19 cellular contexts compared by ENCODE assay signal in genomic region chr12:97267803-97268202, GRCh38.
"Had no signal": no experiment of that assay in that cellular context is flagged by ENCODE, and none has a peak within 500 bp of the region (broad histone marks: within the 10 kb centered on the region; RNA-seq: fewer than 3 reads in every experiment).

No MANE protein-coding gene starts in this region.

- H3K9me3 Mint-ChIP-seq: activated T-helper 1 cell treated with anti-CD3 and anti-CD28 coated beads, Interleukin-12 subunit alpha, Interleukin-12 subunit beta, Interleukin-2, Interleukin-4 antibody, amounts not matched to agents 30 ng/mL and 10 ng/mL and 1 ng/mL, durations not matched to agents 14 hours and 24 hours and 36 hours had no signal

- H3K36me3 Mint-ChIP-seq: activated CD4-positive, alpha-beta memory T cell treated with anti-CD3 and anti-CD28 coated beads for 36 hours; activated naive CD4-positive, alpha-beta T cell treated with anti-CD3 and anti-CD28 coated beads, Interleukin-2, amount 50 U/mL, for 72 hours; stimulated activated naive B cell treated with anti-CD40 and anti-IgM and Interleukin-4, amounts not matched to agents 10 μg/mL and 1 μg/mL and 100 μg/mL, for 72 hours had no signal

- H3K27ac Mint-ChIP-seq: activated B cell treated with CpG ODN at 0.5 μM for 24 hours; activated CD4-positive, alpha-beta memory T cell treated with anti-CD3 and anti-CD28 coated beads for 36 hours; activated naive CD4-positive, alpha-beta T cell treated with anti-CD3 and anti-CD28 coated beads, Interleukin-2, amount 50 U/mL, for 72 hours; activated T-helper 1 cell treated with anti-CD3 and anti-CD28 coated beads, Interleukin-12 subunit alpha, Interleukin-12 subunit beta, Interleukin-2, Interleukin-4 antibody, amounts not matched to agents 30 ng/mL and 10 ng/mL and 1 ng/mL, durations not matched to agents 14 hours and 24 hours and 36 hours; naive B cell; stimulated activated naive B cell treated with anti-CD40 and anti-IgM and Interleukin-4, amounts not matched to agents 10 μg/mL and 1 μg/mL and 100 μg/mL, for 72 hours had no signal

- H3K4me3 Mint-ChIP-seq: activated B cell treated with CpG ODN at 0.5 μM for 24 hours; activated CD4-positive, alpha-beta memory T cell treated with anti-CD3 and anti-CD28 coated beads for 36 hours; activated T-helper 1 cell treated with anti-CD3 and anti-CD28 coated beads, Interleukin-12 subunit alpha, Interleukin-12 subunit beta, Interleukin-2, Interleukin-4 antibody, amounts not matched to agents 30 ng/mL and 10 ng/mL and 1 ng/mL, durations not matched to agents 14 hours and 24 hours and 36 hours; naive B cell; stimulated activated naive B cell treated with anti-CD40 and anti-IgM and Interleukin-4, amounts not matched to agents 10 μg/mL and 1 μg/mL and 100 μg/mL, for 72 hours had no signal

- H3K4me3 ChIP-seq: adrenal gland, esophagus muscularis mucosa, gastroesophageal sphincter, heart left ventricle, pancreas, sigmoid colon, spleen, thoracic aorta had no signal

- H3K27me3 ChIP-seq: adrenal gland, esophagus muscularis mucosa, gastroesophageal sphincter, pancreas, sigmoid colon had no signal

- H3K36me3 ChIP-seq: adrenal gland, esophagus muscularis mucosa, gastroesophageal sphincter, heart left ventricle, pancreas, sigmoid colon, spleen, thoracic aorta had no signal

- H3K4me1 Mint-ChIP-seq: stimulated activated naive B cell treated with anti-CD40 and anti-IgM and Interleukin-4, amounts not matched to agents 10 μg/mL and 1 μg/mL and 100 μg/mL, for 72 hours had no signal

- H3K4me1 ChIP-seq: adrenal gland, esophagus muscularis mucosa, gastroesophageal sphincter, heart left ventricle, pancreas, sigmoid colon, spleen had no signal

- DNase-seq: activated B cell treated with CpG ODN at 0.5 μM for 24 hours; activated CD4-positive, alpha-beta memory T cell treated with anti-CD3 and anti-CD28 coated beads for 36 hours; activated CD4-positive, alpha-beta T cell treated with anti-CD3 and anti-CD28 coated beads for 4 hours; activated gamma-delta T cell treated with Interleukin-2 at 50 U/mL for 16 hours; activated T-cell treated with anti-CD3 and anti-CD28 coated beads for 4 hours; adrenal gland; effector CD8-positive, alpha-beta T cell; heart left ventricle; mammary epithelial cell; naive B cell; pancreas; sigmoid colon; spleen; stimulated activated naive B cell treated with anti-CD40 and anti-IgM and Interleukin-4, amounts not matched to agents 10 μg/mL and 1 μg/mL and 100 μg/mL, for 72 hours had no signal

- H3K27ac ChIP-seq: adrenal gland, esophagus muscularis mucosa, gastroesophageal sphincter, heart left ventricle, pancreas, sigmoid colon, spleen, thoracic aorta had no signal

- H3K9me3 ChIP-seq: adrenal gland, esophagus muscularis mucosa, pancreas, sigmoid colon, thoracic aorta had no signal
